ENCODE assay signal across 8 cellular contexts in genomic region chrX:41332988-41333743, GRCh38. TPM values are rescaled to one million over a fixed set of nuclear protein-coding genes. Genes with fewer than 3 reads are reported as not detected.
DNase-seq lines count a peak whose midpoint lies in the region; ATAC-seq and TF ChIP-seq lines count a peak whose summit lies in the region.

No MANE protein-coding gene starts in this region.

- no peak for TF ChIP-seq EP300 in stomach (IDR thresholded peaks at IDR 0.05)

- intact Hi-C loops in stomach (cut with DNase I; ENCODE audit: low total_unique reads) = no loop called here

- H3K27me3 ChIP-seq in DND-41 (ENCODE audit: insufficient read depth, low read length, poor library complexity) = no peaks in the 10 kb centered on the region
- peaks cover 8% of the 10 kb centered on the region for H3K27me3 ChIP-seq in Loucy (ENCODE audit: insufficient read depth, low read length, poor library complexity, severe bottlenecking)
- H3K27me3 ChIP-seq in stomach = no peaks in the 10 kb centered on the region

- peak in 2 of 4 donors; percentile 7 to 27 for TF ChIP-seq POLR2A in stomach (IDR thresholded peaks at IDR 0.05)

- H3K4me1 ChIP-seq in DND-41 (ENCODE audit: insufficient read depth, low read length) = peaks cover 36% of the 10 kb centered on the region
- H3K4me1 ChIP-seq in Loucy (ENCODE audit: insufficient read depth, low read length, poor library complexity, severe bottlenecking) = peaks cover 10% of the 10 kb centered on the region
- peaks cover 0 to 50% (median 23%) of the 10 kb centered on the region in 4 donors for H3K4me1 ChIP-seq in stomach

- DNase-seq in DND-41 (peak; percentile 91), H4 (ENCODE audit: low spot score) (peak; percentile 93), SHP77 (lab: John Stamatoyannopoulos, UW) (peak; percentile 87 to 91), activated gamma-delta T cell (lab: John Stamatoyannopoulos, UW) (peak; percentile 94), fibroblast of villous mesenchyme (ENCODE audit: low read depth) (peak; percentile 87), neural crest cell (ENCODE audit: low read depth, low spot score) (peak; percentile 67), stomach (peak; percentile 88)

- peak overlapping the region; percentile 97 for H2AFZ ChIP-seq in DND-41 (ENCODE audit: low read depth, low read length)
- H2AFZ ChIP-seq in Loucy (ENCODE audit: low read length) = peak overlapping the region; percentile 83

- H3K79me2 ChIP-seq in DND-41 (ENCODE audit: insufficient read depth, low read length) (peaks cover 55% of the 10 kb centered on the region), Loucy (ENCODE audit: insufficient read depth, low read length) (peaks cover 55% of the 10 kb centered on the region)

- H3K36me3 ChIP-seq in DND-41 (ENCODE audit: insufficient read depth, low read length) (peaks cover 30% of the 10 kb centered on the region), Loucy (ENCODE audit: insufficient read depth, low read length) (peaks cover 12% of the 10 kb centered on the region), stomach (peaks cover 0 to 5% (median 4%) of the 10 kb centered on the region in 4 donors)

- no peaks in the 10 kb centered on the region for H3K9me2 ChIP-seq in Loucy (replicated peaks; ENCODE audit: low read depth, low read length)

- H3K27me3 Mint-ChIP-seq in neural crest cell (ENCODE audit: low read depth) = peaks cover 26% of the 10 kb centered on the region

- H3K9ac ChIP-seq in DND-41 (ENCODE audit: low read depth, low read length) (peak overlapping the region; percentile 100), Loucy (ENCODE audit: low read depth, low read length, poor library complexity, severe bottlenecking) (peak overlapping the region; percentile 100)

- H3K9me3 ChIP-seq in DND-41 (ENCODE audit: insufficient read depth, low read length, severe bottlenecking) = no peaks in the 10 kb centered on the region
- no peaks in the 10 kb centered on the region for H3K9me3 ChIP-seq in Loucy (ENCODE audit: insufficient read depth, low read depth, low read length)
- H3K9me3 ChIP-seq in stomach = no peaks in the 10 kb centered on the region

- no peaks in the 10 kb centered on the region for H3K9me3 Mint-ChIP-seq in neural crest cell

- H3K4me1 Mint-ChIP-seq in neural crest cell = peaks cover 33% of the 10 kb centered on the region

- H4K20me1 ChIP-seq in DND-41 (ENCODE audit: insufficient read depth, low read length) (peaks cover 36% of the 10 kb centered on the region), Loucy (ENCODE audit: insufficient read depth, low read length, poor library complexity, severe bottlenecking) (peaks cover 36% of the 10 kb centered on the region)

- peak overlapping the region; percentile 100 for H3K27ac ChIP-seq in DND-41 (ENCODE audit: low read length)
- H3K27ac ChIP-seq in stomach = peak overlapping the region; percentile 97 to 100 (median 100)

- peak overlapping the region; percentile 97 for H3K4me3 Mint-ChIP-seq in neural crest cell

- H3F3A ChIP-seq in Loucy (ENCODE audit: low read depth) = peaks cover 2% of the 10 kb centered on the region; the same call in 1 of the 2 replicates

- ATAC-seq in DND-41 (ENCODE audit: insufficient read depth, low read depth) = peak; percentile 67

- peak overlapping the region; percentile 100 for H3K27ac Mint-ChIP-seq in neural crest cell (ENCODE audit: unreplicated experiment)

- TF ChIP-seq CTCF in DND-41 (IDR thresholded peaks at IDR 0.05; ENCODE audit: borderline replicate concordance, extremely low read depth, low read length, poor library complexity, severe bottlenecking) = no peak
- no peak for TF ChIP-seq CTCF in Loucy (conservative IDR thresholded peaks at IDR 0.05; ENCODE audit: low read length)
- no peak for TF ChIP-seq CTCF in fibroblast of villous mesenchyme (IDR thresholded peaks at IDR 0.05; ENCODE audit: insufficient read depth, low read depth, low read length)
- no peak for TF ChIP-seq CTCF in neural crest cell (conservative IDR thresholded peaks at IDR 0.05)
- TF ChIP-seq CTCF in stomach (IDR thresholded peaks at IDR 0.05) = no peak

- 0 to 2% (median 1%) methylated on average over 31 to 65 of the region's 65 CpGs for WGBS in stomach, 5 donors

- peak overlapping the region; percentile 71 for H3K4me2 ChIP-seq in DND-41 (ENCODE audit: insufficient read depth, low read length)
- H3K4me2 ChIP-seq in Loucy (ENCODE audit: low read depth, low read length, poor library complexity, severe bottlenecking) = peak overlapping the region; percentile 84

- H3K36me3 Mint-ChIP-seq in neural crest cell (ENCODE audit: low read depth) = peaks cover 10% of the 10 kb centered on the region

- H3K4me3 ChIP-seq in DND-41 (ENCODE audit: low read depth in 1 of 2, low read length in 2 of 2) (peak overlapping the region; percentile 85 to 95), Loucy (ENCODE audit: low read length, poor library complexity, severe bottlenecking) (peak overlapping the region; percentile 100), fibroblast of villous mesenchyme (ENCODE audit: low read depth, low read length) (peak overlapping the region; percentile 96), stomach (peak overlapping the region; percentile 64 to 88 (median 78))

RNA-seq across cellular contexts. Expression of gene DDX3X, which starts 0.8 kb away (rescaled TPM):
- 116 and 181 TPM in 2 replicates for total RNA-seq in H4 (2014; rRNA removed; shearing (Covaris generic))
- total RNA-seq in fibroblast of villous mesenchyme (186 and 270 TPM in 2 replicates), neural crest cell (300 and 308 TPM in 2 replicates), stomach (100 to 1,000 TPM in 4 of 5 donors, 10 to 100 TPM in 1; 74.7 to 434 (median 142) TPM)
- 10 to 100 TPM; 38.3 to 86.9 (median 61.8) TPM for polyA plus RNA-seq in stomach

Comparison
In these comparisons a context has a peak if more than half of its experiments do, and no peak if none do; other contexts are left out.
1. Peak in every context shown above with its lines: DNase-seq, ATAC-seq, H3K4me3 ChIP-seq and H3K27ac ChIP-seq.